Comparison of ENCODE assay signal across 13 cellular contexts in genomic region chr1:247360116-247360898, GRCh38. TPM values are rescaled to one million over a fixed set of nuclear protein-coding genes. Genes with fewer than 3 reads are reported as not detected.
A peak's percentile ranks its signal among the peaks of the same experiment; 100 is the strongest.
DNase-seq lines count a peak whose midpoint lies in the region; ATAC-seq, FAIRE-seq and TF ChIP-seq lines count a peak whose summit lies in the region.
"Had no signal": no experiment of that assay in that cellular context is flagged by ENCODE, and none has a peak within 500 bp of the region (broad histone marks: within the 10 kb centered on the region; RNA-seq: fewer than 3 reads in every experiment).

No MANE protein-coding gene starts in this region.

- H3K27me3 Mint-ChIP-seq in osteocyte (ENCODE audit: unreplicated experiment), result no peaks in the 10 kb centered on the region

- no peaks in the 10 kb centered on the region for H4K20me1 ChIP-seq in HepG2 (ENCODE audit: insufficient read depth, low read length)
- no peaks in the 10 kb centered on the region for H4K20me1 ChIP-seq in MM.1S (ENCODE audit: insufficient read depth, low read length)

- POLR2A ChIA-PET in HepG2 (lab: Yijun Ruan, JAX), result no interaction called here

- in situ Hi-C loops in HepG2 (cut with HindIII; ENCODE audit: extremely low pct_ligation_motif_present, low pct_unique_long_range_greater_than_20kb), result no loop called here
- in situ Hi-C loops in KBM-7 (cut with MboI; ENCODE audit: low pct_unique_long_range_greater_than_20kb, low sequenced_read_pairs), result no loop called here

- intact Hi-C loops in HepG2 (cut with micrococcal nuclease; ENCODE audit: unreplicated experiment), result no loop called here

- CTCF ChIA-PET in HepG2 (lab: Yijun Ruan, JAX; ENCODE audit: low intra/inter-chr PET ratio, low total read pairs), result no interaction called here

- no peaks in the 10 kb centered on the region for H3K79me2 ChIP-seq in HepG2 (ENCODE audit: insufficient read depth, low read length)
- no peaks in the 10 kb centered on the region for H3K79me2 ChIP-seq in MM.1S (ENCODE audit: low read length)

- 66% methylated on average over 13 of the region's 13 CpGs for WGBS in liver
- 40% methylated on average over 13 of the region's 13 CpGs for WGBS in HepG2 (ENCODE audit: low lambda C conversion rate)

- ATAC-seq in HepG2, result no peak
- ATAC-seq: foreskin keratinocyte, HCT116 had no signal

- H3K4me1 Mint-ChIP-seq in osteocyte (ENCODE audit: unreplicated experiment), result peaks cover 35% of the 10 kb centered on the region

- H3K36me3 ChIP-seq in liver (ENCODE audit: control insufficient read depth in 4 of 4, insufficient read depth in 3 of 4, low read depth in 1 of 4, low read length in 3 of 4), result no peaks in the 10 kb centered on the region
- no peaks in the 10 kb centered on the region for H3K36me3 ChIP-seq in HepG2 (replicated peaks in 1 of 2; ENCODE audit: control insufficient read depth in 1 of 2, insufficient read depth in 2 of 2, low read length in 2 of 2)
- H3K36me3 ChIP-seq in MM.1S (replicated peaks; ENCODE audit: insufficient read depth, low read length), result no peaks in the 10 kb centered on the region

- H3K9ac ChIP-seq in liver (ENCODE audit: low read depth in 1 of 2, low read length in 2 of 2) (no peak overlapping the region), HepG2 (ENCODE audit: insufficient read depth, low read depth, low read length) (no peak overlapping the region), MM.1S (ENCODE audit: low read length) (no peak overlapping the region)

- no TSS peak for BruUV-seq in HepG2 (replicated peaks; lab: Mats Ljungman, UMichigan)

- no peaks in the 10 kb centered on the region for H3K9me3 ChIP-seq in liver (ENCODE audit: control insufficient read depth in 4 of 4, low read length in 3 of 4)
- peaks cover 8% of the 10 kb centered on the region; the same call in 1 of the 2 replicates for H3K9me3 ChIP-seq in HepG2 (ENCODE audit: low read length)
- H3K9me3 ChIP-seq in MM.1S (replicated peaks; ENCODE audit: insufficient read depth, low read length), result no peaks in the 10 kb centered on the region

- no peak overlapping the region for H3K4me3 ChIP-seq in liver (ENCODE audit: low read depth in 1 of 3, low read length in 3 of 3)
- H3K4me3 ChIP-seq in HepG2 (replicated peaks in 1 of 3; ENCODE audit: insufficient read depth in 1 of 3, low read depth in 2 of 3, low read length in 3 of 3), result no peak overlapping the region
- H3K4me3 ChIP-seq in fibroblast of mammary gland (ENCODE audit: control insufficient read depth, low read depth, low read length), result no peak overlapping the region
- no peak overlapping the region for H3K4me3 ChIP-seq in MM.1S (ENCODE audit: low read length)

- peak overlapping the region; percentile 6 for H3K27ac ChIP-seq in liver (ENCODE audit: low read depth in 1 of 2, low read length in 2 of 2)
- no peak overlapping the region for H3K27ac ChIP-seq in HepG2 (ENCODE audit: extremely low read length, insufficient read depth, low read length)
- no peak overlapping the region for H3K27ac ChIP-seq in MM.1S (ENCODE audit: low read length)
- H3K27ac ChIP-seq: foreskin keratinocyte had no signal

- TF ChIP-seq EP300 in HepG2 (IDR thresholded peaks at IDR 0.05; ENCODE audit: low read depth in 2 of 2, low read length in 2 of 2), result no peak
- TF ChIP-seq EP300 in HepG2 (CRISPR knock-in tag; IDR thresholded peaks at IDR 0.05; ENCODE audit: borderline replicate concordance), result no peak

- DNase-seq in HepG2 (ENCODE audit: low spot score) (no peak), fibroblast of mammary gland (ENCODE audit: low read depth) (peak; percentile 34), osteocyte (ENCODE audit: extremely low spot score, unreplicated experiment) (no peak), NCI-H1417 (lab: John Stamatoyannopoulos, UW) (no peak), KBM-7 (no peak), MM.1S (no peak)
- DNase-seq in stimulated activated CD4-positive, alpha-beta T cell treated with anti-CD3 and anti-CD28 coated beads, Interleukin-2, amount 100 ng/mL, for 48 hours, result no peak
- DNase-seq: activated T-cell treated with anti-CD3 and anti-CD28 coated beads, Interleukin-2, amount 50 U/mL, for 24 hours; foreskin keratinocyte had no signal

- H3K27ac Mint-ChIP-seq in osteocyte (ENCODE audit: unreplicated experiment), result peak overlapping the region; percentile 45
- H3K27ac Mint-ChIP-seq: activated T-cell treated with anti-CD3 and anti-CD28 coated beads, Interleukin-2, amount 50 U/mL, for 24 hours; memory B cell; stimulated activated naive CD8-positive, alpha-beta T cell treated with anti-CD3 and anti-CD28 coated beads, Interleukin-15, Interleukin-2, amounts not matched to agents 100 ng/mL and 50 ng/mL, for 24 hours had no signal

- TF ChIP-seq POLR2A in HepG2 (IDR thresholded peaks at IDR 0.05; ENCODE audit: insufficient read depth in 1 of 2, low read depth in 2 of 2, low read length in 2 of 2), result no peak

- TF ChIP-seq RAD21 in liver (IDR thresholded peaks at IDR 0.05) (no peak), HepG2 (CRISPR knock-in tag; IDR thresholded peaks at IDR 0.05) (no peak)

- TF ChIP-seq CTCF in liver (IDR thresholded peaks at IDR 0.05; ENCODE audit: low read depth, low read length, missing input control) (no peak), HepG2 (CRISPR knock-in tag; IDR thresholded peaks at IDR 0.05) (no peak), fibroblast of mammary gland (conservative IDR thresholded peaks at IDR 0.05; ENCODE audit: control insufficient read depth, insufficient read depth, low read depth, low read length) (no peak), osteocyte (IDR thresholded peaks at IDR 0.05) (no peak), MM.1S (IDR thresholded peaks at IDR 0.05; ENCODE audit: low read length) (no peak)

- no peaks in the 10 kb centered on the region for H3F3A ChIP-seq in MM.1S (ENCODE audit: insufficient read depth, low read length)

- peaks cover 2% of the 10 kb centered on the region for H3K36me3 Mint-ChIP-seq in osteocyte (ENCODE audit: unreplicated experiment)
- H3K36me3 Mint-ChIP-seq: memory B cell had no signal

- no peak overlapping the region for H3K4me3 Mint-ChIP-seq in osteocyte (ENCODE audit: unreplicated experiment)
- H3K4me3 Mint-ChIP-seq: activated T-cell treated with anti-CD3 and anti-CD28 coated beads, Interleukin-2, amount 50 U/mL, for 24 hours; memory B cell; stimulated activated naive CD8-positive, alpha-beta T cell treated with anti-CD3 and anti-CD28 coated beads, Interleukin-15, Interleukin-2, amounts not matched to agents 100 ng/mL and 50 ng/mL, for 24 hours had no signal

- no peaks in the 10 kb centered on the region for H3K9me3 Mint-ChIP-seq in osteocyte (ENCODE audit: unreplicated experiment)
- H3K9me3 Mint-ChIP-seq: activated T-cell treated with anti-CD3 and anti-CD28 coated beads, Interleukin-2, amount 50 U/mL, for 24 hours had no signal

- H3K4me2 ChIP-seq in HepG2 (ENCODE audit: low read depth, low read length) (no peak overlapping the region), MM.1S (ENCODE audit: low read depth, low read length) (no peak overlapping the region)

- H2AFZ ChIP-seq in HepG2 (ENCODE audit: low read length), result no peak overlapping the region
- H2AFZ ChIP-seq in MM.1S (ENCODE audit: low read length), result no peak overlapping the region

- no peak for FAIRE-seq in HepG2 (lab: Jason Lieb, UNC)

- no peaks in the 10 kb centered on the region for H3K9me2 ChIP-seq in MM.1S (replicated peaks; ENCODE audit: insufficient read depth, low read length)

- peaks cover 0 to 2% (median 0%) of the 10 kb centered on the region in 4 donors for H3K27me3 ChIP-seq in liver (ENCODE audit: control insufficient read depth in 4 of 4, insufficient read depth in 4 of 4, low read length in 3 of 4)
- H3K27me3 ChIP-seq in HepG2 (ENCODE audit: control insufficient read depth in 1 of 2, insufficient read depth in 2 of 2, low read length in 2 of 2), result peaks cover 0 to 32% of the 10 kb centered on the region in 2 experiments; a peak in 3 of 5 replicates
- H3K27me3 ChIP-seq in MM.1S (replicated peaks; ENCODE audit: insufficient read depth, low read length), result no peaks in the 10 kb centered on the region
- H3K27me3 ChIP-seq: foreskin keratinocyte had no signal

- H3K4me1 ChIP-seq in liver (ENCODE audit: control insufficient read depth in 4 of 4, insufficient read depth in 4 of 4, low read length in 3 of 4) (no peaks in the 10 kb centered on the region), HepG2 (ENCODE audit: insufficient read depth, low read length) (no peaks in the 10 kb centered on the region), MM.1S (ENCODE audit: low read length) (no peaks in the 10 kb centered on the region)
- H3K4me1 ChIP-seq: foreskin keratinocyte had no signal

RNA-seq across cellular contexts. Expression of gene ZNF496, which starts 28.6 kb away (rescaled TPM):
- total RNA-seq in liver (1 to 10 TPM; 5.9 to 7.5 TPM), HepG2 (2016; rRNA removed; fragmentation: Illumina TruSeq; extraction: Trizol) (14.6 and 14.8 TPM in 2 replicates), osteocyte (39.8 and 43.0 TPM in 2 replicates)
- polyA plus RNA-seq in liver (1 to 10 TPM in 1 of 2 donors, under 1 TPM in 1; 0.93 to 3.4 TPM), HepG2 (2011; rRNA removed) (18.6 and 21.4 TPM in 2 replicates)
- 3.5 and 3.9 TPM in 2 replicates for total RNA-seq in HepG2 (2016; cell fraction: cytosol; rRNA removed; fragmentation: Illumina TruSeq; extraction: Trizol; ENCODE audit: low read depth)
- total RNA-seq in HepG2 (2016; cell fraction: insoluble cytoplasmic fraction; rRNA removed; fragmentation: Illumina TruSeq; extraction: Trizol), result 12.9 and 14.4 TPM in 2 replicates
- total RNA-seq in HepG2 (2016; cell fraction: membrane; rRNA removed; fragmentation: Illumina TruSeq; extraction: Trizol), result 13.3 and 14.3 TPM in 2 replicates
- total RNA-seq in HepG2 (2016; cell fraction: nucleus; rRNA removed; fragmentation: Illumina TruSeq; extraction: Trizol), result 11.3 and 12.8 TPM in 2 replicates
- polyA plus RNA-seq in HepG2 (2011; cell fraction: cytosol; rRNA removed), result 18.6 and 21.4 TPM in 2 replicates
- polyA plus RNA-seq in HepG2 (2011; cell fraction: nucleus; rRNA removed), result 29.3 and 32.0 TPM in 2 replicates
- polyA plus RNA-seq in HepG2 (2012), result 13.6 and 16.7 TPM in 2 replicates
- polyA plus RNA-seq in HepG2 (2016; cell fraction: cytosol; fragmentation: Illumina TruSeq; extraction: Trizol; ENCODE audit: low read depth), result 2.4 and 3.2 TPM in 2 replicates
- 14.2 and 14.7 TPM in 2 replicates for polyA plus RNA-seq in HepG2 (2016; cell fraction: insoluble cytoplasmic fraction; fragmentation: Illumina TruSeq; extraction: Trizol; ENCODE audit: low read depth)
- 9.0 and 9.3 TPM in 2 replicates for polyA plus RNA-seq in HepG2 (2016; cell fraction: membrane; fragmentation: Illumina TruSeq; extraction: Trizol; ENCODE audit: low read depth)
- polyA plus RNA-seq in HepG2 (2016; cell fraction: nucleus; fragmentation: Illumina TruSeq; extraction: Trizol; ENCODE audit: insufficient read depth, low read depth), result 17.5 and 19.9 TPM in 2 replicates
- 45.1 and 57.4 TPM in 2 replicates for polyA minus RNA-seq in HepG2 (2011; rRNA and poly(A)+ RNA removed; ENCODE audit: low replicate concordance)
- polyA minus RNA-seq in HepG2 (2011; cell fraction: cytosol; rRNA and poly(A)+ RNA removed), result 20.3 and 20.7 TPM in 2 replicates
- 14.9 and 17.2 TPM in 2 replicates for polyA minus RNA-seq in HepG2 (2011; cell fraction: nucleus; rRNA and poly(A)+ RNA removed)

RNA-seq across cellular contexts. Expression of gene NLRP3, which starts 55.7 kb away (rescaled TPM):
- total RNA-seq in liver (1 to 10 TPM in 1 of 2 donors, under 1 TPM in 1; 0.84 to 1.9 TPM), HepG2 (2016; rRNA removed; fragmentation: Illumina TruSeq; extraction: Trizol) (not detected in 2 replicates), osteocyte (0.16 and 0.44 TPM in 2 replicates)
- polyA plus RNA-seq in liver (under 1 TPM; 0.28 to 0.39 TPM), HepG2 (2011; rRNA removed) (not detected in 2 replicates)
- not detected in 2 replicates for total RNA-seq in HepG2 (2016; cell fraction: cytosol; rRNA removed; fragmentation: Illumina TruSeq; extraction: Trizol; ENCODE audit: low read depth)
- total RNA-seq in HepG2 (2016; cell fraction: insoluble cytoplasmic fraction; rRNA removed; fragmentation: Illumina TruSeq; extraction: Trizol), result not detected in 2 replicates
- not detected in 2 replicates for total RNA-seq in HepG2 (2016; cell fraction: membrane; rRNA removed; fragmentation: Illumina TruSeq; extraction: Trizol)
- total RNA-seq in HepG2 (2016; cell fraction: nucleus; rRNA removed; fragmentation: Illumina TruSeq; extraction: Trizol), result not detected in 2 replicates
- 0.01 TPM in 1 of 2 replicates, not detected in the other for polyA plus RNA-seq in HepG2 (2011; cell fraction: cytosol; rRNA removed)
- polyA plus RNA-seq in HepG2 (2011; cell fraction: nucleus; rRNA removed), result not detected in 2 replicates
- not detected in 2 replicates for polyA plus RNA-seq in HepG2 (2012)
- polyA plus RNA-seq in HepG2 (2016; cell fraction: cytosol; fragmentation: Illumina TruSeq; extraction: Trizol; ENCODE audit: low read depth), result not detected in 2 replicates
- not detected in 2 replicates for polyA plus RNA-seq in HepG2 (2016; cell fraction: insoluble cytoplasmic fraction; fragmentation: Illumina TruSeq; extraction: Trizol; ENCODE audit: low read depth)
- not detected in 2 replicates for polyA plus RNA-seq in HepG2 (2016; cell fraction: membrane; fragmentation: Illumina TruSeq; extraction: Trizol; ENCODE audit: low read depth)
- not detected in 2 replicates for polyA plus RNA-seq in HepG2 (2016; cell fraction: nucleus; fragmentation: Illumina TruSeq; extraction: Trizol; ENCODE audit: insufficient read depth, low read depth)
- not detected in 2 replicates for polyA minus RNA-seq in HepG2 (2011; rRNA and poly(A)+ RNA removed; ENCODE audit: low replicate concordance)
- not detected in 2 replicates for polyA minus RNA-seq in HepG2 (2011; cell fraction: cytosol; rRNA and poly(A)+ RNA removed)
- polyA minus RNA-seq in HepG2 (2011; cell fraction: nucleus; rRNA and poly(A)+ RNA removed), result not detected in 2 replicates

Comparison
In these comparisons a context has a peak if more than half of its experiments do, and no peak if none do; other contexts are left out.
1. H3K27ac ChIP-seq: peak in liver (2 of 2); none in HepG2 (single experiment) and MM.1S (single experiment).